Comparison of ENCODE assay signal across 1 cellular context in genomic region chr3:140948460-140949249, GRCh38.
TF ChIP-seq lines count a peak whose summit lies in the region.

No MANE protein-coding gene starts in this region.

TF ChIP-seq in HepG2, 621 proteins besides CTCF, POLR2A, EP300 and RAD21 (continued from another document):
- peak; percentile 56; the same call in 1 of the 2 replicates for TF ChIP-seq ARID5B (CRISPR knock-in tag; IDR thresholded peaks at IDR 0.05)
- TF ChIP-seq ZNF691 (CRISPR knock-in tag; IDR thresholded peaks at IDR 0.05; ENCODE audit: borderline replicate concordance, low read depth), result peak; percentile 88; the same call in 1 of the 2 replicates
- no peak for TF ChIP-seq ZUFSP (CRISPR knock-in tag; IDR thresholded peaks at IDR 0.05; ENCODE audit: borderline replicate concordance)
- no peak for TF ChIP-seq TFDP2 (CRISPR knock-in tag; IDR thresholded peaks at IDR 0.05)
- TF ChIP-seq RARG (CRISPR knock-in tag; IDR thresholded peaks at IDR 0.05; ENCODE audit: low read depth), result no peak
- peak; percentile 69; the same call in 1 of the 2 replicates for TF ChIP-seq HMG20A (CRISPR knock-in tag; IDR thresholded peaks at IDR 0.05; ENCODE audit: borderline replicate concordance)
- peak; percentile 51 for TF ChIP-seq SAP130 (CRISPR knock-in tag; IDR thresholded peaks at IDR 0.05; ENCODE audit: low read depth)
- peak; percentile 35; the same call in 1 of the 2 replicates for TF ChIP-seq PAXIP1 (CRISPR knock-in tag; conservative IDR thresholded peaks at IDR 0.05)
- peak; percentile 34; the same call in 1 of the 2 replicates for TF ChIP-seq AHDC1 (CRISPR knock-in tag; IDR thresholded peaks at IDR 0.05; ENCODE audit: borderline replicate concordance)
- no peak for TF ChIP-seq ZNF737 (CRISPR knock-in tag; IDR thresholded peaks at IDR 0.05; ENCODE audit: borderline replicate concordance)
- no peak for TF ChIP-seq MYC (CRISPR knock-in tag; IDR thresholded peaks at IDR 0.05; ENCODE audit: borderline replicate concordance)
- 0 out of 2 replicates have a peak, but pooled peaks have one; percentile 19 for TF ChIP-seq ZGPAT (CRISPR knock-in tag; IDR thresholded peaks at IDR 0.05)
- TF ChIP-seq MYPOP (CRISPR knock-in tag; IDR thresholded peaks at IDR 0.05), result peak; percentile 28; the same call in 1 of the 2 replicates
